Comparison of ENCODE assay signal across 20 cellular contexts in the genomic region with DNA sequence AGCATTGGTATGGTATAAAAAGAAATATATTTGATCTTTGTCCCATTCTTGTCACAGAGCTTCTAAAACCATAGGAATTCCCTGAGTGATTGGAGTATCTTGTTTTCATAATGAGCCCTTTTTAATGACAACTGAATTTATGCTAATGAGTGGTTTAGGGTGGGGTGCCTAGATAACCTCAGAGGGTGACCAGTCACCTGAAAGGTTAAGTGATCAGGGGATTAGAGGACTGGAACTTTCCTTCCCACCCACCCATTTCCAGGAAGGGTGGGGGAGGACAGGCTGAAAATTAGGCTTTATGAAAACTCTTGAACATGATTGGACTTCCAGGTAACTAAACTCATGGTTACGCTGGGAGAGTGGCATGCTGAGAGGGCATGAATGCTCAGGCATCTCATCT. TPM values are rescaled to one million over a fixed set of nuclear protein-coding genes. Genes with fewer than 3 reads are reported as not detected.
DNase-seq lines count a peak whose midpoint lies in the region; ATAC-seq and TF ChIP-seq lines count a peak whose summit lies in the region.
"Had no signal": no experiment of that assay in that cellular context is flagged by ENCODE, and none has a peak within 500 bp of the region (broad histone marks: within the 10 kb centered on the region; RNA-seq: fewer than 3 reads in every experiment).

No MANE protein-coding gene starts in this region.

- H3K9me3 ChIP-seq in mesenchymal stem cell (ENCODE audit: control insufficient read depth, low read length) = no peaks in the 10 kb centered on the region
- H3K9me3 ChIP-seq in gastrocnemius medialis = no peaks in the 10 kb centered on the region
- H3K9me3 ChIP-seq: BLaER1 had no signal

- no peak overlapping the region for H4K8ac ChIP-seq in mesenchymal stem cell (ENCODE audit: low read length)

- TF ChIP-seq POLR2A in gastrocnemius medialis (IDR thresholded peaks at IDR 0.05) = no peak

- H3K14ac ChIP-seq in mesenchymal stem cell (ENCODE audit: low read length in 2 of 2) = no peak overlapping the region

- peaks cover 21 to 85% of the 10 kb centered on the region in 2 experiments for H3K36me3 ChIP-seq in mesenchymal stem cell (ENCODE audit: control insufficient read depth in 1 of 2, insufficient read depth in 2 of 2, low read depth in 1 of 2, low read length in 2 of 2)
- peaks cover 3 to 90% of the 10 kb centered on the region in 2 donors for H3K36me3 ChIP-seq in gastrocnemius medialis

- no peak overlapping the region for H3K4me3 ChIP-seq in mesenchymal stem cell (ENCODE audit: insufficient read depth in 1 of 2, low read depth in 1 of 2, low read length in 2 of 2)
- H3K4me3 ChIP-seq in gastrocnemius medialis = no peak overlapping the region
- H3K4me3 ChIP-seq: BLaER1 had no signal

- no peak overlapping the region for H3K4me2 ChIP-seq in mesenchymal stem cell (ENCODE audit: low read length, poor library complexity, severe bottlenecking)
- H3K4me2 ChIP-seq: BLaER1 had no signal

- peaks cover 67% of the 10 kb centered on the region for H3K36me3 Mint-ChIP-seq in stimulated activated naive CD8-positive, alpha-beta T cell treated with anti-CD3 and anti-CD28 coated beads, Interleukin-15, Interleukin-2, amounts not matched to agents 100 ng/mL and 50 ng/mL, for 24 hours (ENCODE audit: low read depth)
- H3K36me3 Mint-ChIP-seq in activated naive CD8-positive, alpha-beta T cell treated with anti-CD3 and anti-CD28 coated beads for 36 hours = peaks cover 38% of the 10 kb centered on the region

- in situ Hi-C loops in gastrocnemius medialis (cut with MboI; ENCODE audit: low sequenced_read_pairs in 4 of 4) = no loop called here

- no peak overlapping the region for H3K4me3 Mint-ChIP-seq in stimulated activated naive CD8-positive, alpha-beta T cell treated with anti-CD3 and anti-CD28 coated beads, Interleukin-15, Interleukin-2, amounts not matched to agents 100 ng/mL and 50 ng/mL, for 24 hours
- H3K4me3 Mint-ChIP-seq in stimulated activated naive CD8-positive, alpha-beta T cell treated with anti-CD3 and anti-CD28 coated beads, Interleukin-15, amount 100 ng/mL, for 72 hours = no peak overlapping the region
- no peak overlapping the region for H3K4me3 Mint-ChIP-seq in activated naive CD8-positive, alpha-beta T cell treated with anti-CD3 and anti-CD28 coated beads for 36 hours
- H3K4me3 Mint-ChIP-seq: CD4-positive, alpha-beta T cell had no signal

- no peak overlapping the region for H2BK120ac ChIP-seq in mesenchymal stem cell (ENCODE audit: low read depth, low read length)

- peak overlapping the region; percentile 42 for H2AFZ ChIP-seq in mesenchymal stem cell (ENCODE audit: low read depth, low read length)

- H2BK12ac ChIP-seq in mesenchymal stem cell (ENCODE audit: low read length in 2 of 2) = no peak overlapping the region

- no peak overlapping the region for H3K9ac ChIP-seq in mesenchymal stem cell (ENCODE audit: low read length)
- H3K9ac ChIP-seq: BLaER1 had no signal

- no peak overlapping the region for H3K27ac ChIP-seq in mesenchymal stem cell (ENCODE audit: low read length, poor library complexity, severe bottlenecking)
- H3K27ac ChIP-seq in gastrocnemius medialis = no peak overlapping the region
- H3K27ac ChIP-seq: BLaER1 had no signal

- H3K4me1 Mint-ChIP-seq in stimulated activated naive CD8-positive, alpha-beta T cell treated with anti-CD3 and anti-CD28 coated beads, Interleukin-15, Interleukin-2, amounts not matched to agents 100 ng/mL and 50 ng/mL, for 24 hours (ENCODE audit: low read depth) = peaks cover 15% of the 10 kb centered on the region
- H3K4me1 Mint-ChIP-seq in stimulated activated naive CD8-positive, alpha-beta T cell treated with anti-CD3 and anti-CD28 coated beads, Interleukin-15, amount 100 ng/mL, for 72 hours = peaks cover 29% of the 10 kb centered on the region
- peaks cover 25% of the 10 kb centered on the region for H3K4me1 Mint-ChIP-seq in activated naive CD8-positive, alpha-beta T cell treated with anti-CD3 and anti-CD28 coated beads for 36 hours

- H2BK5ac ChIP-seq in mesenchymal stem cell (ENCODE audit: low read depth, low read length, poor library complexity, severe bottlenecking) = no peak overlapping the region

- H3K4ac ChIP-seq in mesenchymal stem cell (ENCODE audit: low read depth in 1 of 2, low read length in 2 of 2) = no peak overlapping the region

- no peaks in the 10 kb centered on the region for H3K9me3 Mint-ChIP-seq in stimulated activated naive CD8-positive, alpha-beta T cell treated with anti-CD3 and anti-CD28 coated beads, Interleukin-15, Interleukin-2, amounts not matched to agents 100 ng/mL and 50 ng/mL, for 24 hours
- H3K9me3 Mint-ChIP-seq in stimulated activated naive CD8-positive, alpha-beta T cell treated with anti-CD3 and anti-CD28 coated beads, Interleukin-15, amount 100 ng/mL, for 72 hours = no peaks in the 10 kb centered on the region
- no peaks in the 10 kb centered on the region for H3K9me3 Mint-ChIP-seq in activated naive CD8-positive, alpha-beta T cell treated with anti-CD3 and anti-CD28 coated beads for 36 hours
- H3K9me3 Mint-ChIP-seq: CD4-positive, alpha-beta T cell had no signal

- no peaks in the 10 kb centered on the region for H3K4me1 ChIP-seq in mesenchymal stem cell (ENCODE audit: control insufficient read depth, insufficient read depth, low read depth, low read length)
- H3K4me1 ChIP-seq in gastrocnemius medialis = no peaks in the 10 kb centered on the region
- H3K4me1 ChIP-seq: BLaER1 had no signal

- TF ChIP-seq CTCF in gastrocnemius medialis (IDR thresholded peaks at IDR 0.05 in 4 of 5, conservative IDR thresholded peaks at IDR 0.05 in 1 of 5) = no peak

- H3K18ac ChIP-seq in mesenchymal stem cell (ENCODE audit: low read depth in 1 of 2, low read length in 2 of 2) = no peak overlapping the region

- ATAC-seq in stimulated activated naive CD8-positive, alpha-beta T cell treated with anti-CD3 and anti-CD28 coated beads, Interleukin-15, amount 100 ng/mL, for 72 hours = no peak
- ATAC-seq in gastrocnemius medialis = no peak
- ATAC-seq: Panc1 had no signal

- no peaks in the 10 kb centered on the region for H3K27me3 Mint-ChIP-seq in stimulated activated naive CD8-positive, alpha-beta T cell treated with anti-CD3 and anti-CD28 coated beads, Interleukin-15, Interleukin-2, amounts not matched to agents 100 ng/mL and 50 ng/mL, for 24 hours
- H3K27me3 Mint-ChIP-seq in stimulated activated naive CD8-positive, alpha-beta T cell treated with anti-CD3 and anti-CD28 coated beads, Interleukin-15, amount 100 ng/mL, for 72 hours = no peaks in the 10 kb centered on the region
- H3K27me3 Mint-ChIP-seq in activated naive CD8-positive, alpha-beta T cell treated with anti-CD3 and anti-CD28 coated beads for 36 hours = no peaks in the 10 kb centered on the region
- H3K27me3 Mint-ChIP-seq: CD4-positive, alpha-beta T cell had no signal

- no peak for DNase-seq in stimulated activated naive CD8-positive, alpha-beta T cell treated with anti-CD3 and anti-CD28 coated beads, Interleukin-15, amount 100 ng/mL, for 72 hours
- DNase-seq in activated naive CD8-positive, alpha-beta T cell treated with anti-CD3 and anti-CD28 coated beads for 36 hours = no peak
- DNase-seq in mesenchymal stem cell = no peak
- DNase-seq in MV-4-11 (lab: John Stamatoyannopoulos, UW) = no peak
- DNase-seq in GF-D8 (lab: John Stamatoyannopoulos, UW) = no peak
- no peak for DNase-seq in gastrocnemius medialis
- DNase-seq: Calu3; CD4-positive, alpha-beta T cell; DMS153; Kasumi-1; NCI-H1417; NCI-H1694 treated with DMSO at 0.1 percent for 48 hours; NCI-H2081 treated with DMSO at 0.1 percent for 48 hours; NCI-H2171 treated with DMSO at 0.1 percent for 48 hours; NCI-H524 treated with DMSO at 0.1 percent for 48 hours; NCI-H82; SIG-M5 had no signal

- WGBS in mesenchymal stem cell = no CpG with 5 or more reads among the region's 1 CpG

- intact Hi-C loops in gastrocnemius medialis (cut with DNase I; ENCODE audit: low total_unique reads) = no loop called here

- H3K27me3 ChIP-seq in mesenchymal stem cell (ENCODE audit: control insufficient read depth in 1 of 2, insufficient read depth in 1 of 2, low read length in 2 of 2) (no peaks in the 10 kb centered on the region), gastrocnemius medialis (no peaks in the 10 kb centered on the region)
- H3K27me3 ChIP-seq: BLaER1 had no signal

- H3K79me1 ChIP-seq in mesenchymal stem cell (replicated peaks; ENCODE audit: low read length, poor library complexity, severe bottlenecking) = peaks cover 32% of the 10 kb centered on the region

- H2AK5ac ChIP-seq in mesenchymal stem cell (ENCODE audit: low read length, severe bottlenecking) = no peak overlapping the region

- H2BK15ac ChIP-seq in mesenchymal stem cell (ENCODE audit: low read depth, poor library complexity, severe bottlenecking) = no peak overlapping the region

- H3K23ac ChIP-seq in mesenchymal stem cell (ENCODE audit: low read length in 2 of 2) = no peak overlapping the region

- H3K27ac Mint-ChIP-seq in stimulated activated naive CD8-positive, alpha-beta T cell treated with anti-CD3 and anti-CD28 coated beads, Interleukin-15, Interleukin-2, amounts not matched to agents 100 ng/mL and 50 ng/mL, for 24 hours = peak overlapping the region; percentile 50
- H3K27ac Mint-ChIP-seq in stimulated activated naive CD8-positive, alpha-beta T cell treated with anti-CD3 and anti-CD28 coated beads, Interleukin-15, amount 100 ng/mL, for 72 hours = peak overlapping the region in 1 of 2 donors; percentile 35
- peak overlapping the region; percentile 57 for H3K27ac Mint-ChIP-seq in activated naive CD8-positive, alpha-beta T cell treated with anti-CD3 and anti-CD28 coated beads for 36 hours

- H4K91ac ChIP-seq in mesenchymal stem cell (ENCODE audit: low read length) = no peak overlapping the region

RNA-seq across cellular contexts. Expression of a gene that starts 8.5 kb away (rescaled TPM):
- total RNA-seq in activated naive CD8-positive, alpha-beta T cell treated with anti-CD3 and anti-CD28 coated beads for 36 hours = 10 to 100 TPM; 29.5 to 32.0 TPM
- 17.2 TPM for polyA plus RNA-seq in mesenchymal stem cell (2013, experiment 1 of 2)
- 17.9 TPM for polyA plus RNA-seq in mesenchymal stem cell (2013, experiment 2 of 2)
- total RNA-seq in gastrocnemius medialis = 10 to 100 TPM; 27.2 to 37.1 (median 32.9) TPM

RNA-seq across cellular contexts. Expression of a gene that starts 33.2 kb away (rescaled TPM):
- 10 to 100 TPM; 59.5 to 62.1 TPM for total RNA-seq in activated naive CD8-positive, alpha-beta T cell treated with anti-CD3 and anti-CD28 coated beads for 36 hours
- polyA plus RNA-seq in mesenchymal stem cell (2013, experiment 1 of 2) = 28.1 TPM
- polyA plus RNA-seq in mesenchymal stem cell (2013, experiment 2 of 2) = 27.4 TPM
- total RNA-seq in gastrocnemius medialis = 10 to 100 TPM; 28.7 to 43.7 (median 39.7) TPM
